27 cellular contexts compared by ENCODE assay signal in genomic region chr19:46520616-46521015, GRCh38. TPM values are rescaled to one million over a fixed set of nuclear protein-coding genes. Genes with fewer than 3 reads are reported as not detected.
DNase-seq lines count a peak whose midpoint lies in the region; ATAC-seq, FAIRE-seq and TF ChIP-seq lines count a peak whose summit lies in the region.
"Had no signal": no experiment of that assay in that cellular context is flagged by ENCODE, and none has a peak within 500 bp of the region (broad histone marks: within the 10 kb centered on the region; RNA-seq: fewer than 3 reads in every experiment).

No MANE protein-coding gene starts in this region.

- H3K9ac ChIP-seq in GM12878 (ENCODE audit: control insufficient read depth, insufficient read depth, low read length) = no peak overlapping the region

- H3K4me3 ChIP-seq in OCI-LY7 (ENCODE audit: low read depth, low read length, poor library complexity, severe bottlenecking) (no peak overlapping the region), GM12878 (no peak overlapping the region), testis (peak overlapping the region in 1 of 2 donors; percentile 1)
- H3K4me3 ChIP-seq: heart right ventricle, mucosa of descending colon, prostate gland, uterus had no signal

- peaks cover 74% of the 10 kb centered on the region for H3K4me1 Mint-ChIP-seq in activated naive CD4-positive, alpha-beta T cell treated with anti-CD3 and anti-CD28 coated beads, Interleukin-2, amount 10 ng/mL, durations not matched to agents 7 days and 5 days

- in situ Hi-C loops in GM12878 (cut with MboI) = no loop called here

- POLR2A ChIA-PET in OCI-LY7 (lab: Charles Lee) = no interaction called here
- POLR2A ChIA-PET in GM12878 (lab: Charles Lee) = no interaction called here

- H3K9me2 ChIP-seq in OCI-LY7 (ENCODE audit: insufficient read depth, low read length) = no peaks in the 10 kb centered on the region

- TF ChIP-seq POLR2A in GM12878 (IDR thresholded peaks at IDR 0.05; ENCODE audit: low read depth, low read length) (no peak), testis (IDR thresholded peaks at IDR 0.05) (no peak)

- RAD21 ChIA-PET in GM12878 (lab: Charles Lee; ENCODE audit: unreplicated experiment) = no interaction called here

- peak overlapping the region; percentile 53 for H3K27ac Mint-ChIP-seq in activated naive CD4-positive, alpha-beta T cell treated with anti-CD3 and anti-CD28 coated beads, Interleukin-2, amount 10 ng/mL, durations not matched to agents 7 days and 5 days

- no peak for FAIRE-seq in GM12878 (lab: Jason Lieb, UNC)
- FAIRE-seq: astrocyte, TTC549 had no signal

- peak overlapping the region; percentile 50 for H3K27ac ChIP-seq in OCI-LY7 (ENCODE audit: low read depth, low read length, poor library complexity, severe bottlenecking)
- no peak overlapping the region for H3K27ac ChIP-seq in GM12878 (ENCODE audit: control insufficient read depth, insufficient read depth)
- no peak overlapping the region for H3K27ac ChIP-seq in testis
- H3K27ac ChIP-seq: C4-2B, heart right ventricle, prostate gland, uterus had no signal

- SMC1A ChIA-PET in GM12878 (lab: Charles Lee; ENCODE audit: uncharacterized antibody, unreplicated experiment) = interaction anchor here (1.6 kb wide), 1 partner anchor 22 kb away, joined by 5 read pairs; no protein-coding TSS in a partner anchor

- BruUV-seq in OCI-LY7 (replicated peaks; lab: Mats Ljungman, UMichigan) (no TSS peak), GM12878 (replicated peaks; lab: Mats Ljungman, UMichigan) (no TSS peak)

- 79% methylated on average over 6 of the region's 6 CpGs for WGBS in GM12878 (ENCODE audit: insufficient coverage, insufficient replicate concordance, low lambda C conversion rate, missing lambda C conversion rate)
- 62 to 64% methylated on average over 6 of the region's 6 CpGs for WGBS in testis, 2 donors

- H4K20me1 ChIP-seq in OCI-LY7 (ENCODE audit: insufficient read depth, low read length) (no peaks in the 10 kb centered on the region), GM12878 (ENCODE audit: control insufficient read depth, insufficient read depth) (no peaks in the 10 kb centered on the region)

- H3K36me3 ChIP-seq in OCI-LY7 (ENCODE audit: insufficient read depth, low read length) = no peaks in the 10 kb centered on the region
- H3K36me3 ChIP-seq in GM12878 (ENCODE audit: control insufficient read depth in 2 of 2, insufficient read depth in 2 of 2, low read length in 1 of 2) = no peaks in the 10 kb centered on the region
- no peaks in the 10 kb centered on the region for H3K36me3 ChIP-seq in testis (ENCODE audit: low read depth, missing control alignments)
- H3K36me3 ChIP-seq: heart right ventricle, prostate gland, uterus had no signal

- H3K27me3 ChIP-seq in GM12878 (replicated peaks in 1 of 2; ENCODE audit: control insufficient read depth in 2 of 2, insufficient read depth in 2 of 2, low read length in 1 of 2) = no peaks in the 10 kb centered on the region
- no peaks in the 10 kb centered on the region for H3K27me3 ChIP-seq in testis
- H3K27me3 ChIP-seq: heart right ventricle, uterus had no signal

- no peak for TF ChIP-seq EP300 in GM12878 (IDR thresholded peaks at IDR 0.05; ENCODE audit: borderline replicate concordance in 1 of 2, control insufficient read depth in 1 of 2, low read depth in 2 of 2, low read length in 2 of 2)

- peaks cover 20% of the 10 kb centered on the region for H3K36me3 Mint-ChIP-seq in activated naive CD4-positive, alpha-beta T cell treated with anti-CD3 and anti-CD28 coated beads, Interleukin-2, amount 10 ng/mL, durations not matched to agents 7 days and 5 days

- CTCF ChIA-PET in activated naive CD4-positive, alpha-beta T cell treated with anti-CD3 and anti-CD28 coated beads, Interleukin-2, amount 10 ng/mL, durations not matched to agents 7 days and 5 days (lab: Charles Lee) = interaction anchor here (1.5 to 2.9 kb wide), 3 partner anchors 9 to 22 kb away, joined by 4 to 25 read pairs (median 5); no protein-coding TSS in a partner anchor
- CTCF ChIA-PET in OCI-LY7 (lab: Charles Lee; ENCODE audit: unreplicated experiment) = interaction anchor here (0.6 to 1.1 kb wide), 2 partner anchors 17 to 236 kb away, joined by 3 to 4 read pairs; no protein-coding TSS in a partner anchor
- CTCF ChIA-PET in GM12878 (lab: Yijun Ruan, JAX) = interaction anchor here (1.1 to 2.6 kb wide), 3 partner anchors 17 to 124 kb away, joined by 4 to 14 read pairs (median 6); no protein-coding TSS in a partner anchor

- H3K27me3 Mint-ChIP-seq in activated naive CD4-positive, alpha-beta T cell treated with anti-CD3 and anti-CD28 coated beads, Interleukin-2, amount 10 ng/mL, durations not matched to agents 7 days and 5 days = peaks cover 5% of the 10 kb centered on the region

- H3K9me3 ChIP-seq in OCI-LY7 (ENCODE audit: low read length) = no peaks in the 10 kb centered on the region
- no peaks in the 10 kb centered on the region; the same call in 1 of the 3 replicates for H3K9me3 ChIP-seq in GM12878 (replicated peaks; ENCODE audit: control insufficient read depth, insufficient read depth, low read length)
- no peaks in the 10 kb centered on the region for H3K9me3 ChIP-seq in testis
- H3K9me3 ChIP-seq: mucosa of descending colon, prostate gland, uterus had no signal

- H3K4me3 Mint-ChIP-seq in activated naive CD4-positive, alpha-beta T cell treated with anti-CD3 and anti-CD28 coated beads, Interleukin-2, amount 10 ng/mL, durations not matched to agents 7 days and 5 days = no peak overlapping the region
- H3K4me3 Mint-ChIP-seq: central memory CD8-positive, alpha-beta T cell had no signal

- ATAC-seq in GM12878 = no peak
- no peak for ATAC-seq in HG03378 (IDR thresholded peaks at IDR 0.05; ENCODE audit: unreplicated experiment)
- ATAC-seq: HCT116, heart right ventricle, mucosa of descending colon, Right ventricle myocardium inferior had no signal

- H3K4me1 ChIP-seq in OCI-LY7 (ENCODE audit: insufficient read depth, low read length, poor library complexity, severe bottlenecking) (peaks cover 28% of the 10 kb centered on the region), GM12878 (ENCODE audit: control insufficient read depth, insufficient read depth, low read length) (peaks cover 12% of the 10 kb centered on the region), testis (no peaks in the 10 kb centered on the region)
- H3K4me1 ChIP-seq: prostate gland, uterus had no signal

- TF ChIP-seq RAD21 in GM12878 (IDR thresholded peaks at IDR 0.05; ENCODE audit: insufficient read depth, low read depth, low read length) = no peak

- no peak for TF ChIP-seq CTCF in OCI-LY7 (conservative IDR thresholded peaks at IDR 0.05; ENCODE audit: low read length)
- TF ChIP-seq CTCF in GM12878 (IDR thresholded peaks at IDR 0.05 in 2 of 3, conservative IDR thresholded peaks at IDR 0.05 in 1 of 3; ENCODE audit: control insufficient read depth in 2 of 3, extremely low read depth in 1 of 3, insufficient read depth in 1 of 3, low read depth in 3 of 3, low read length in 3 of 3) = no peak
- no peak for TF ChIP-seq CTCF in testis (IDR thresholded peaks at IDR 0.05)

- H2AFZ ChIP-seq in OCI-LY7 (ENCODE audit: low read length) (peak overlapping the region; percentile 91), GM12878 (ENCODE audit: control insufficient read depth, low read depth, low read length) (no peak overlapping the region)

- peaks cover 9% of the 10 kb centered on the region for H3K9me3 Mint-ChIP-seq in activated naive CD4-positive, alpha-beta T cell treated with anti-CD3 and anti-CD28 coated beads, Interleukin-2, amount 10 ng/mL, durations not matched to agents 7 days and 5 days
- H3K9me3 Mint-ChIP-seq: central memory CD8-positive, alpha-beta T cell had no signal

- DNase-seq in activated naive CD4-positive, alpha-beta T cell treated with anti-CD3 and anti-CD28 coated beads, Interleukin-2, amount 10 ng/mL, durations not matched to agents 7 days and 5 days = no peak
- no peak for DNase-seq in activated naive CD4-positive, alpha-beta T cell treated with anti-CD3 and anti-CD28 coated beads, Interleukin-2, amount 50 U/mL, for 16 hours
- DNase-seq in OCI-LY7 (ENCODE audit: low spot score) (no peak), GM12878 (ENCODE audit: low read depth, low spot score) (no peak), testis (peak; percentile 60), superior temporal gyrus (ENCODE audit: extremely low spot score) (no peak)
- no peak for DNase-seq in activated T-cell treated with anti-CD3 and anti-CD28 coated beads, Interleukin-2, amount 50 U/mL, for 48 hours
- DNase-seq: ACHN; activated CD4-positive, alpha-beta T cell treated with anti-CD3 and anti-CD28 coated beads for 48 hours; activated gamma-delta T cell; DMS153; GF-D8; heart right ventricle; mucosa of descending colon; MV-4-11; NCI-H187 treated with DMSO at 0.1 percent for 48 hours; NCI-H526 treated with DMSO at 0.1 percent for 48 hours; OCI-M1; uterus had no signal

- peak overlapping the region; percentile 56 for H3K4me2 ChIP-seq in OCI-LY7 (ENCODE audit: low read length)
- no peak overlapping the region for H3K4me2 ChIP-seq in GM12878 (ENCODE audit: control insufficient read depth, insufficient read depth)

- no peaks in the 10 kb centered on the region for H3K79me2 ChIP-seq in OCI-LY7 (ENCODE audit: insufficient read depth, low read depth, low read length)
- H3K79me2 ChIP-seq in GM12878 (ENCODE audit: control insufficient read depth, insufficient read depth, low read length) = no peaks in the 10 kb centered on the region

- intact Hi-C loops in OCI-LY7 (cut with micrococcal nuclease; ENCODE audit: unreplicated experiment) = no loop called here
- intact Hi-C loops in GM12878 (cut with micrococcal nuclease; ENCODE audit: unreplicated experiment) = no loop called here
- intact Hi-C loops in testis (cut with DNase I; ENCODE audit: low total_unique reads) = no loop called here

RNA-seq across cellular contexts. Expression of gene PNMA8B, which starts 24.9 kb away (rescaled TPM):
- total RNA-seq in OCI-LY7 (2014; rRNA removed; shearing (Covaris generic)) = 1.9 and 2.0 TPM in 2 replicates
- total RNA-seq in OCI-LY7 (2022) (0.33 and 0.40 TPM in 2 replicates), GM12878 (2014; rRNA removed) (not detected in 2 replicates), GM12878 (2014; rRNA removed; fragmentation: Illumina TruSeq; extraction: Trizol) (not detected in 2 replicates), GM12878 (2021) (not detected in 2 replicates), testis (1 to 10 TPM; 3.1 TPM)
- total RNA-seq in GM12878 (2013; cell fraction: nucleolus; rRNA removed) = 0.08 TPM in 1 of 2 replicates, not detected in the other
- polyA plus RNA-seq in GM12878 (2011; ENCODE audit: low read depth) = not detected
- polyA plus RNA-seq in GM12878 (2011; rRNA removed) (not detected in 2 replicates), GM12878 (2014; fragmentation: Illumina TruSeq; extraction: Trizol) (0.01 TPM in 1 of 2 replicates, not detected in the other), GM12878 (2014; fragmentation: Nextera tagmentation; extraction: Ambion mirVana) (not detected), GM12878 (2014; rRNA removed) (not detected in 2 replicates), GM12878 (2016; fragmentation: Nextera tagmentation; extraction: Ambion mirVana) (not detected), testis (ENCODE audit: insufficient read depth, low read depth, low replicate concordance) (1.6 TPM)
- polyA plus RNA-seq in GM12878 (2011; cell fraction: cytosol; rRNA removed) = not detected in 2 replicates
- polyA plus RNA-seq in GM12878 (2011; cell fraction: nucleus; rRNA removed) = not detected in 2 replicates
- polyA plus RNA-seq in GM12878 (2012) = 0.01 TPM in 1 of 2 replicates, not detected in the other
- not detected in 2 replicates for polyA minus RNA-seq in GM12878 (2011; rRNA and poly(A)+ RNA removed)
- polyA minus RNA-seq in GM12878 (2011; cell fraction: cytosol; rRNA and poly(A)+ RNA removed) = not detected in 2 replicates
- not detected in 2 replicates for polyA minus RNA-seq in GM12878 (2011; cell fraction: nucleus; rRNA and poly(A)+ RNA removed)

RNA-seq across cellular contexts. Expression of gene PNMA8A, which starts 49.3 kb away (rescaled TPM):
- total RNA-seq in OCI-LY7 (2014; rRNA removed; shearing (Covaris generic)) = not detected in 2 replicates
- total RNA-seq in OCI-LY7 (2022) (not detected in 2 replicates), GM12878 (2014; rRNA removed) (0.28 and 0.98 TPM in 2 replicates), GM12878 (2014; rRNA removed; fragmentation: Illumina TruSeq; extraction: Trizol) (0.22 and 0.23 TPM in 2 replicates), GM12878 (2021) (0.26 and 0.88 TPM in 2 replicates), testis (10 to 100 TPM; 34.9 to 44.3 TPM)
- total RNA-seq in GM12878 (2013; cell fraction: nucleolus; rRNA removed) = 2.0 and 2.1 TPM in 2 replicates
- 0.34 TPM for polyA plus RNA-seq in GM12878 (2011; ENCODE audit: low read depth)
- polyA plus RNA-seq in GM12878 (2011; rRNA removed) (0.15 and 0.17 TPM in 2 replicates), GM12878 (2014; fragmentation: Illumina TruSeq; extraction: Trizol) (0.08 and 0.18 TPM in 2 replicates), GM12878 (2014; fragmentation: Nextera tagmentation; extraction: Ambion mirVana) (under 1 TPM; 0.02 to 0.05 TPM), GM12878 (2014; rRNA removed) (0.05 and 0.19 TPM in 2 replicates), GM12878 (2016; fragmentation: Nextera tagmentation; extraction: Ambion mirVana) (under 1 TPM; 0.10 to 0.15 TPM), testis (ENCODE audit: insufficient read depth, low read depth, low replicate concordance) (48.1 TPM)
- 0.08 and 0.46 TPM in 2 replicates for polyA plus RNA-seq in GM12878 (2011; cell fraction: cytosol; rRNA removed)
- polyA plus RNA-seq in GM12878 (2011; cell fraction: nucleus; rRNA removed) = 0.04 TPM in 1 of 2 replicates, not detected in the other
- 0.51 and 0.66 TPM in 2 replicates for polyA plus RNA-seq in GM12878 (2012)
- 0.05 TPM in 1 of 2 replicates, not detected in the other for polyA minus RNA-seq in GM12878 (2011; rRNA and poly(A)+ RNA removed)
- not detected in 2 replicates for polyA minus RNA-seq in GM12878 (2011; cell fraction: cytosol; rRNA and poly(A)+ RNA removed)
- 0.10 TPM in 1 of 2 replicates, not detected in the other for polyA minus RNA-seq in GM12878 (2011; cell fraction: nucleus; rRNA and poly(A)+ RNA removed)

Comparison
In these comparisons a context has a peak if more than half of its experiments do, and no peak if none do; other contexts are left out.
1. RNA of gene PNMA8A, which starts 49.3 kb away (total RNA-seq): 34.9 to 44.3 TPM in testis; 0.22 to 2.1 TPM in GM12878 and not detected in OCI-LY7; every median in the first group is over 10 times any median in the second.